Comparison of ENCODE assay signal across 1 cellular context in the genomic region with DNA sequence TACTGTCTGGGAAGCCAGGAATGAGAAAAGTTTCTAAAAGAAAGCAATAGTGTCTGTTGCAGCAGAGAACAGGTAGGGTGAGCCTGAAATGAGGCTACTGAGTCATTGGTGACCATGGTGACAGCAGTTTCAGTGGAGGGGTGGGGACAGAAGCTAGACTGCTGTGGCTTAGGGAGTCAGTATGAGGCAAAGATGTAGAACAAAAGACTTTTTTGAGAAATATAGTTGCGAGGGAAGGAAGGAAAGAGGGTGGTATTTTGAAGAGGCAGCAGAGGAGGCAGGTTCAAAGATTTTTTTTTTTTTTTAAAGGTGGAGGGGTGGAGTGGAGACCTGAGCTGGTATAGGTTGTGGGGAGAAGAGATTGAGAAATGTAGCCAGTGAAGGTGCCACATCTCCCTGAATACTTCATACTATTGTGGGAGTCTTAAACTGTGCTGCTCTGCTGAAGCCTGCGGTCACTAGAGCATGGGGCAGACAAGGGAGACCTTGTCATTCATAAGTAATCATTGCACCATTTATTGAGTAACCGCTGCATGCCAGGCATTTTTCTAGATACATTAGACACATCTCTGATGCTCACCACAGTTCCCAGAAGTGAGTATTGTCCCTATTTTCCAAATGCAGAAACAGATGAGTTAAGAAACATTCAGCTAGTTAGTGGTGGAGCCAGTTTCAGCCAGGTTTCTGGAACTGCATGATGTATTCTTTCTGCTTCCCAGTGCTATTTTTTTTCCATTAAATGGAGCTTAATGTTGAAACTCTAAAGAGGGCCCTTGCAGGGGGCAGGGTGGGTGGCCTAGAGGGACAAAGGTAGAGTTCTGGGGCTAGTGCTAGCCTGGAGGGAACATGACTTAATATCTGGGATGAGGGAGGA.
TF ChIP-seq lines count a peak whose summit lies in the region.

No MANE protein-coding gene starts in this region.

TF ChIP-seq in GM23338, 12 proteins besides CTCF, POLR2A, EP300 and RAD21 (continued from another document):
- TF ChIP-seq, protein P1, sequence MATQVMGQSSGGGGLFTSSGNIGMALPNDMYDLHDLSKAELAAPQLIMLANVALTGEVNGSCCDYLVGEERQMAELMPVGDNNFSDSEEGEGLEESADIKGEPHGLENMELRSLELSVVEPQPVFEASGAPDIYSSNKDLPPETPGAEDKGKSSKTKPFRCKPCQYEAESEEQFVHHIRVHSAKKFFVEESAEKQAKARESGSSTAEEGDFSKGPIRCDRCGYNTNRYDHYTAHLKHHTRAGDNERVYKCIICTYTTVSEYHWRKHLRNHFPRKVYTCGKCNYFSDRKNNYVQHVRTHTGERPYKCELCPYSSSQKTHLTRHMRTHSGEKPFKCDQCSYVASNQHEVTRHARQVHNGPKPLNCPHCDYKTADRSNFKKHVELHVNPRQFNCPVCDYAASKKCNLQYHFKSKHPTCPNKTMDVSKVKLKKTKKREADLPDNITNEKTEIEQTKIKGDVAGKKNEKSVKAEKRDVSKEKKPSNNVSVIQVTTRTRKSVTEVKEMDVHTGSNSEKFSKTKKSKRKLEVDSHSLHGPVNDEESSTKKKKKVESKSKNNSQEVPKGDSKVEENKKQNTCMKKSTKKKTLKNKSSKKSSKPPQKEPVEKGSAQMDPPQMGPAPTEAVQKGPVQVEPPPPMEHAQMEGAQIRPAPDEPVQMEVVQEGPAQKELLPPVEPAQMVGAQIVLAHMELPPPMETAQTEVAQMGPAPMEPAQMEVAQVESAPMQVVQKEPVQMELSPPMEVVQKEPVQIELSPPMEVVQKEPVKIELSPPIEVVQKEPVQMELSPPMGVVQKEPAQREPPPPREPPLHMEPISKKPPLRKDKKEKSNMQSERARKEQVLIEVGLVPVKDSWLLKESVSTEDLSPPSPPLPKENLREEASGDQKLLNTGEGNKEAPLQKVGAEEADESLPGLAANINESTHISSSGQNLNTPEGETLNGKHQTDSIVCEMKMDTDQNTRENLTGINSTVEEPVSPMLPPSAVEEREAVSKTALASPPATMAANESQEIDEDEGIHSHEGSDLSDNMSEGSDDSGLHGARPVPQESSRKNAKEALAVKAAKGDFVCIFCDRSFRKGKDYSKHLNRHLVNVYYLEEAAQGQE (IDR thresholded peaks at IDR 0.05; ENCODE audit: unreplicated experiment): no peak
- TF ChIP-seq NANOG (IDR thresholded peaks at IDR 0.05; ENCODE audit: borderline replicate concordance) (no peak), ZNF331 (CRISPR knock-in tag; IDR thresholded peaks at IDR 0.05; ENCODE audit: low read depth) (no peak), STAT1 (IDR thresholded peaks at IDR 0.05; ENCODE audit: unreplicated experiment) (no peak), EZH2 (IDR thresholded peaks at IDR 0.05; ENCODE audit: low read depth, unreplicated experiment) (no peak), ZNF114 (CRISPR knock-in tag; IDR thresholded peaks at IDR 0.05) (no peak)
- TF ChIP-seq, protein P2, sequence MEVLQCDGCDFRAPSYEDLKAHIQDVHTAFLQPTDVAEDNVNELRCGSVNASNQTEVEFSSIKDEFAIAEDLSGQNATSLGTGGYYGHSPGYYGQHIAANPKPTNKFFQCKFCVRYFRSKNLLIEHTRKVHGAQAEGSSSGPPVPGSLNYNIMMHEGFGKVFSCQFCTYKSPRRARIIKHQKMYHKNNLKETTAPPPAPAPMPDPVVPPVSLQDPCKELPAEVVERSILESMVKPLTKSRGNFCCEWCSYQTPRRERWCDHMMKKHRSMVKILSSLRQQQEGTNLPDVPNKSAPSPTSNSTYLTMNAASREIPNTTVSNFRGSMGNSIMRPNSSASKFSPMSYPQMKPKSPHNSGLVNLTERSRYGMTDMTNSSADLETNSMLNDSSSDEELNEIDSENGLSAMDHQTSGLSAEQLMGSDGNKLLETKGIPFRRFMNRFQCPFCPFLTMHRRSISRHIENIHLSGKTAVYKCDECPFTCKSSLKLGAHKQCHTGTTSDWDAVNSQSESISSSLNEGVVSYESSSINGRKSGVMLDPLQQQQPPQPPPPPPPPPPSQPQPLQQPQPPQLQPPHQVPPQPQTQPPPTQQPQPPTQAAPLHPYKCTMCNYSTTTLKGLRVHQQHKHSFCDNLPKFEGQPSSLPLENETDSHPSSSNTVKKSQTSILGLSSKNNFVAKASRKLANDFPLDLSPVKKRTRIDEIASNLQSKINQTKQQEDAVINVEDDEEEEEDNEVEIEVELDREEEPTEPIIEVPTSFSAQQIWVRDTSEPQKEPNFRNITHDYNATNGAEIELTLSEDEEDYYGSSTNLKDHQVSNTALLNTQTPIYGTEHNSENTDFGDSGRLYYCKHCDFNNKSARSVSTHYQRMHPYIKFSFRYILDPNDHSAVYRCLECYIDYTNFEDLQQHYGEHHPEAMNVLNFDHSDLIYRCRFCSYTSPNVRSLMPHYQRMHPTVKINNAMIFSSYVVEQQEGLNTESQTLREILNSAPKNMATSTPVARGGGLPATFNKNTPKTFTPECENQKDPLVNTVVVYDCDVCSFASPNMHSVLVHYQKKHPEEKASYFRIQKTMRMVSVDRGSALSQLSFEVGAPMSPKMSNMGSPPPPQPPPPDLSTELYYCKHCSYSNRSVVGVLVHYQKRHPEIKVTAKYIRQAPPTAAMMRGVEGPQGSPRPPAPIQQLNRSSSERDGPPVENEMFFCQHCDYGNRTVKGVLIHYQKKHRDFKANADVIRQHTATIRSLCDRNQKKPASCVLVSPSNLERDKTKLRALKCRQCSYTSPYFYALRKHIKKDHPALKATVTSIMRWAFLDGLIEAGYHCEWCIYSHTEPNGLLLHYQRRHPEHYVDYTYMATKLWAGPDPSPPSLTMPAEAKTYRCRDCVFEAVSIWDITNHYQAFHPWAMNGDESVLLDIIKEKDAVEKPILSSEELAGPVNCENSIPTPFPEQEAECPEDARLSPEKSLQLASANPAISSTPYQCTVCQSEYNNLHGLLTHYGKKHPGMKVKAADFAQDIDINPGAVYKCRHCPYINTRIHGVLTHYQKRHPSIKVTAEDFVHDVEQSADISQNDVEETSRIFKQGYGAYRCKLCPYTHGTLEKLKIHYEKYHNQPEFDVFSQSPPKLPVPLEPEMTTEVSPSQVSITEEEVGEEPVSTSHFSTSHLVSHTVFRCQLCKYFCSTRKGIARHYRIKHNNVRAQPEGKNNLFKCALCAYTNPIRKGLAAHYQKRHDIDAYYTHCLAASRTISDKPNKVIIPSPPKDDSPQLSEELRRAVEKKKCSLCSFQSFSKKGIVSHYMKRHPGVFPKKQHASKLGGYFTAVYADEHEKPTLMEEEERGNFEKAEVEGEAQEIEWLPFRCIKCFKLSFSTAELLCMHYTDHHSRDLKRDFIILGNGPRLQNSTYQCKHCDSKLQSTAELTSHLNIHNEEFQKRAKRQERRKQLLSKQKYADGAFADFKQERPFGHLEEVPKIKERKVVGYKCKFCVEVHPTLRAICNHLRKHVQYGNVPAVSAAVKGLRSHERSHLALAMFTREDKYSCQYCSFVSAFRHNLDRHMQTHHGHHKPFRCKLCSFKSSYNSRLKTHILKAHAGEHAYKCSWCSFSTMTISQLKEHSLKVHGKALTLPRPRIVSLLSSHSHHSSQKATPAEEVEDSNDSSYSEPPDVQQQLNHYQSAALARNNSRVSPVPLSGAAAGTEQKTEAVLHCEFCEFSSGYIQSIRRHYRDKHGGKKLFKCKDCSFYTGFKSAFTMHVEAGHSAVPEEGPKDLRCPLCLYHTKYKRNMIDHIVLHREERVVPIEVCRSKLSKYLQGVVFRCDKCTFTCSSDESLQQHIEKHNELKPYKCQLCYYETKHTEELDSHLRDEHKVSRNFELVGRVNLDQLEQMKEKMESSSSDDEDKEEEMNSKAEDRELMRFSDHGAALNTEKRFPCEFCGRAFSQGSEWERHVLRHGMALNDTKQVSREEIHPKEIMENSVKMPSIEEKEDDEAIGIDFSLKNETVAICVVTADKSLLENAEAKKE (CRISPR knock-in tag; IDR thresholded peaks at IDR 0.05): no peak
